ENCODE assay signal across 8 cellular contexts in genomic region chr9:86353591-86354047, GRCh38. TPM values are rescaled to one million over a fixed set of nuclear protein-coding genes. Genes with fewer than 3 reads are reported as not detected.
DNase-seq lines count a peak whose midpoint lies in the region; ATAC-seq and TF ChIP-seq lines count a peak whose summit lies in the region.

No MANE protein-coding gene starts in this region.

- CTCF ChIA-PET in HEK293 (lab: Yijun Ruan, JAX), result interaction anchor here (0.6 kb wide), 1 partner anchor 897 kb away, joined by 3 read pairs; no protein-coding TSS in a partner anchor

- H4K20me1 ChIP-seq in BLaER1, result peaks cover 51% of the 10 kb centered on the region

- H3K4me2 ChIP-seq in BLaER1, result peak overlapping the region; percentile 94

- ATAC-seq in SK-N-SH treated with all-trans-retinoic acid at 6 μM for 48 hours (peak; percentile 21), mucosa of descending colon (peak; percentile 59), GM19467 (IDR thresholded peaks at IDR 0.05; ENCODE audit: unreplicated experiment) (no peak)

- peak overlapping the region; percentile 93 for H3K9ac ChIP-seq in BLaER1

- peak overlapping the region; percentile 91 for H3K27ac ChIP-seq in BLaER1
- H3K27ac ChIP-seq in HEK293 (ENCODE audit: extremely low read depth, low read depth, low read length), result peak overlapping the region; percentile 81
- peak overlapping the region; percentile 81 for H3K27ac ChIP-seq in ectodermal cell (ENCODE audit: insufficient read depth, low read depth, low read length, poor library complexity, severe bottlenecking)
- H3K27ac ChIP-seq in thymus (ENCODE audit: low read depth), result peak overlapping the region; percentile 83

- DNase-seq in mucosa of descending colon, result peak; percentile 60 to 67 (median 64)
- DNase-seq in NOMO-1 treated with dmso at 0.1 percent for 144 hours (lab: John Stamatoyannopoulos, UW; ENCODE audit: unreplicated experiment), result no peak

- H3K36me3 ChIP-seq in BLaER1 (0 out of 2 replicates have a peak, but pooled peaks cover under 1% of the 10 kb centered on the region), HEK293 (ENCODE audit: control insufficient read depth in 2 of 2, insufficient read depth in 1 of 2, low read length in 2 of 2) (peaks cover 0 to 6% of the 10 kb centered on the region in 2 experiments; a peak in 1 of 3 replicates), ectodermal cell (ENCODE audit: control insufficient read depth, insufficient read depth, low read length) (no peaks in the 10 kb centered on the region), mucosa of descending colon (ENCODE audit: low read depth) (no peaks in the 10 kb centered on the region), thymus (ENCODE audit: control insufficient read depth, insufficient read depth) (no peaks in the 10 kb centered on the region)

- intact Hi-C loops in mucosa of descending colon (cut with DNase I, micrococcal nuclease), result no loop called here

- POLR2A ChIA-PET in HEK293 (lab: Yijun Ruan, JAX), result interaction anchor here (0.9 kb wide), 1 partner anchor 71 kb away, joined by 3 read pairs; the partner anchor contains the start of gene ISCA1

- H3K27me3 ChIP-seq in BLaER1 (peaks cover 9% of the 10 kb centered on the region; the same call in 1 of the 2 replicates), ectodermal cell (ENCODE audit: control insufficient read depth, insufficient read depth, low read length, poor library complexity, severe bottlenecking) (peaks cover 13% of the 10 kb centered on the region), thymus (ENCODE audit: control insufficient read depth, insufficient read depth) (no peaks in the 10 kb centered on the region)

- H3K9me3 ChIP-seq in BLaER1 (no peaks in the 10 kb centered on the region), HEK293 (ENCODE audit: control insufficient read depth, insufficient read depth, low read depth, low read length) (no peaks in the 10 kb centered on the region), ectodermal cell (ENCODE audit: control insufficient read depth, low read length) (no peaks in the 10 kb centered on the region), mucosa of descending colon (no peaks in the 10 kb centered on the region), thymus (ENCODE audit: control insufficient read depth) (no peaks in the 10 kb centered on the region)

- 2% methylated on average over 15 to 16 of the region's 16 CpGs for WGBS in ectodermal cell, 2 experiments
- WGBS in thymus, result under 1% methylated on average over 16 of the region's 16 CpGs

- peaks cover 44% of the 10 kb centered on the region for H3K4me1 ChIP-seq in BLaER1
- peaks cover 8% of the 10 kb centered on the region for H3K4me1 ChIP-seq in HEK293 (ENCODE audit: control insufficient read depth, insufficient read depth, low read length)
- H3K4me1 ChIP-seq in ectodermal cell (ENCODE audit: control insufficient read depth, insufficient read depth, low read length), result no peaks in the 10 kb centered on the region
- H3K4me1 ChIP-seq in mucosa of descending colon (ENCODE audit: low read depth), result peaks cover 34% of the 10 kb centered on the region
- H3K4me1 ChIP-seq in thymus (ENCODE audit: control insufficient read depth, insufficient read depth, low read length), result peaks cover 10% of the 10 kb centered on the region

- H3K4me3 ChIP-seq in BLaER1 (peak overlapping the region; percentile 97), HEK293 (ENCODE audit: low read depth, low read length) (peak overlapping the region; percentile 87), ectodermal cell (ENCODE audit: insufficient read depth, low read depth, low read length) (peak overlapping the region; percentile 78), mucosa of descending colon (peak overlapping the region; percentile 90), thymus (ENCODE audit: low read length) (peak overlapping the region; percentile 82)

- TF ChIP-seq CTCF in HEK293 (tag by site-specific recombination; IDR thresholded peaks at IDR 0.05) (no peak), mucosa of descending colon (IDR thresholded peaks at IDR 0.05) (no peak)

TF ChIP-seq in HEK293, 187 proteins besides CTCF, POLR2A, EP300 and RAD21 (continues in another document):
- TF ChIP-seq ZNF639 (tag by site-specific recombination; IDR thresholded peaks at IDR 0.05) (no peak), YY2 (tag by site-specific recombination; IDR thresholded peaks at IDR 0.05) (no peak), SETDB1 (IDR thresholded peaks at IDR 0.05; ENCODE audit: insufficient read length, low read length) (no peak), TRIM28 (IDR thresholded peaks at IDR 0.05; ENCODE audit: borderline replicate concordance, low read length) (no peak), GLIS2 (tag by site-specific recombination; IDR thresholded peaks at IDR 0.05) (no peak), ZNF311 (tag by site-specific recombination; IDR thresholded peaks at IDR 0.05; ENCODE audit: borderline replicate concordance) (no peak), ZNF394 (tag by site-specific recombination; IDR thresholded peaks at IDR 0.05; ENCODE audit: borderline replicate concordance) (no peak), OSR2 (tag by site-specific recombination; IDR thresholded peaks at IDR 0.05) (peak; percentile 44; the same call in 1 of the 2 replicates), SP7 (tag by site-specific recombination; IDR thresholded peaks at IDR 0.05) (no peak), ZNF16 (tag by site-specific recombination; IDR thresholded peaks at IDR 0.05; ENCODE audit: low read depth) (no peak), SCRT1 (tag by site-specific recombination; IDR thresholded peaks at IDR 0.05; ENCODE audit: borderline replicate concordance) (no peak), ZNF274 (IDR thresholded peaks at IDR 0.05; ENCODE audit: low read length) (no peak), ZNF274 (tag by site-specific recombination; IDR thresholded peaks at IDR 0.05; ENCODE audit: borderline replicate concordance) (no peak), ZNF2 (tag by site-specific recombination; IDR thresholded peaks at IDR 0.05) (no peak)

TF ChIP-seq in SK-N-SH treated with all-trans-retinoic acid at 6 μM for 48 hours, 23 proteins besides CTCF, POLR2A, EP300 and RAD21:
- no peak for TF ChIP-seq CREB5 (CRISPR knock-in tag; IDR thresholded peaks at IDR 0.05; ENCODE audit: low read depth)
- TF ChIP-seq ZNF8 (CRISPR knock-in tag; IDR thresholded peaks at IDR 0.05), result no peak
- TF ChIP-seq ZC3H10 (CRISPR knock-in tag; IDR thresholded peaks at IDR 0.05), result no peak
- no peak for TF ChIP-seq CSDC2 (CRISPR knock-in tag; IDR thresholded peaks at IDR 0.05)
- no peak for TF ChIP-seq TCF4 (CRISPR knock-in tag; IDR thresholded peaks at IDR 0.05; ENCODE audit: borderline replicate concordance)
- TF ChIP-seq TOX (CRISPR knock-in tag; IDR thresholded peaks at IDR 0.05; ENCODE audit: borderline replicate concordance), result no peak

RNA-seq across cellular contexts. Expression of gene TUT7, which starts 0.6 kb away (rescaled TPM):
- polyA plus RNA-seq in ectodermal cell (2013, experiment 1 of 4), result 16.8 TPM
- polyA plus RNA-seq in ectodermal cell (2013, experiment 2 of 4), result 15.6 TPM
- 15.7 TPM for polyA plus RNA-seq in ectodermal cell (2013, experiment 3 of 4)
- 14.5 TPM for polyA plus RNA-seq in ectodermal cell (2013, experiment 4 of 4)
- 10 to 100 TPM; 30.7 to 49.1 (median 36.8) TPM for total RNA-seq in mucosa of descending colon
- polyA plus RNA-seq in thymus, result 25.9 TPM
